In genomic region chr16:88690341-88691128, GRCh38 we compare ENCODE assay signal across 14 cellular contexts. TPM values are rescaled to one million over a fixed set of nuclear protein-coding genes. Genes with fewer than 3 reads are reported as not detected.
DNase-seq lines count a peak whose midpoint lies in the region; ATAC-seq and TF ChIP-seq lines count a peak whose summit lies in the region.
"Had no signal": no experiment of that assay in that cellular context is flagged by ENCODE, and none has a peak within 500 bp of the region (broad histone marks: within the 10 kb centered on the region; RNA-seq: fewer than 3 reads in every experiment).

No MANE protein-coding gene starts in this region.

- H3K4me1 ChIP-seq in CD8-positive, alpha-beta T cell (ENCODE audit: insufficient read depth, low read length) = peaks cover 48% of the 10 kb centered on the region

- peak overlapping the region; percentile 74 for H3K27ac Mint-ChIP-seq in CD8-positive, alpha-beta T cell
- H3K27ac Mint-ChIP-seq in WTC11 = peak overlapping the region; percentile 81; the same call in 1 of the 2 replicates
- H3K27ac Mint-ChIP-seq in naive thymus-derived CD8-positive, alpha-beta T cell = peak overlapping the region in 8 of 10 donors; percentile 31 to 89 (median 73)

- H3K9me3 Mint-ChIP-seq in CD8-positive, alpha-beta T cell = no peaks in the 10 kb centered on the region
- H3K9me3 Mint-ChIP-seq in WTC11 = no peaks in the 10 kb centered on the region
- no peaks in the 10 kb centered on the region for H3K9me3 Mint-ChIP-seq in naive thymus-derived CD8-positive, alpha-beta T cell

- intact Hi-C loops in CD8-positive, alpha-beta T cell (cut with DNase I, micrococcal nuclease) = no loop called here

- peaks cover 41% of the 10 kb centered on the region for H3K4me1 Mint-ChIP-seq in CD8-positive, alpha-beta T cell (ENCODE audit: low read depth)
- peaks cover 6% of the 10 kb centered on the region; the same call in 1 of the 2 replicates for H3K4me1 Mint-ChIP-seq in WTC11
- H3K4me1 Mint-ChIP-seq in naive thymus-derived CD8-positive, alpha-beta T cell = peaks cover 11 to 52% (median 40%) of the 10 kb centered on the region in 4 donors

- no peak for ATAC-seq in CD8-positive, alpha-beta T cell
- ATAC-seq in WTC11 (no peak), GM21737 (IDR thresholded peaks at IDR 0.05; ENCODE audit: unreplicated experiment) (no peak)
- ATAC-seq in naive thymus-derived CD8-positive, alpha-beta T cell = no peak
- ATAC-seq: pancreas had no signal

- DNase-seq in CD8-positive, alpha-beta T cell = no peak
- DNase-seq in WTC11 (ENCODE audit: low spot score) = no peak
- DNase-seq in naive thymus-derived CD8-positive, alpha-beta T cell = no peak
- no peak for DNase-seq in activated gamma-delta T cell (lab: John Stamatoyannopoulos, UW)
- DNase-seq: adrenal gland; caudate nucleus; KBM-7; kidney glomerular epithelial cell; NCI-H1092; stimulated activated CD4-positive, alpha-beta T cell treated with anti-CD3 and anti-CD28 coated beads, Interleukin-4, amount 100 ng/mL, for 24 hours had no signal

- H3K36me3 ChIP-seq in CD8-positive, alpha-beta T cell (ENCODE audit: insufficient read depth, low read length) = no peaks in the 10 kb centered on the region
- H3K36me3 ChIP-seq: adrenal gland, BLaER1, pancreas had no signal

- POLR2A ChIA-PET in CD8-positive, alpha-beta T cell (lab: Charles Lee) = interaction anchor here (1.1 kb wide), 2 partner anchors 9 to 11 kb away, joined by 3 to 4 read pairs; no protein-coding TSS in a partner anchor
- POLR2A ChIA-PET in WTC11 (lab: Charles Lee) = no interaction called here
- POLR2A ChIA-PET in naive thymus-derived CD8-positive, alpha-beta T cell (lab: Charles Lee) = interaction anchor here (0.6 to 6.1 kb wide), 9 partner anchors 8 to 58 kb away, joined by 4 to 96 read pairs (median 6); no protein-coding TSS in a partner anchor

- H3K4me3 ChIP-seq in CD8-positive, alpha-beta T cell (ENCODE audit: low read depth, low read length) = no peak overlapping the region
- H3K4me3 ChIP-seq: adrenal gland, BLaER1, hepatocyte, pancreas had no signal

- H3K9me3 ChIP-seq in CD8-positive, alpha-beta T cell (ENCODE audit: low read length) = no peaks in the 10 kb centered on the region
- H3K9me3 ChIP-seq: adrenal gland, BLaER1, pancreas had no signal

- H3K36me3 Mint-ChIP-seq in CD8-positive, alpha-beta T cell = peaks cover 3% of the 10 kb centered on the region
- no peaks in the 10 kb centered on the region for H3K36me3 Mint-ChIP-seq in WTC11
- H3K36me3 Mint-ChIP-seq in naive thymus-derived CD8-positive, alpha-beta T cell = no peaks in the 10 kb centered on the region

- H3K27me3 Mint-ChIP-seq in CD8-positive, alpha-beta T cell (ENCODE audit: low read depth) = no peaks in the 10 kb centered on the region
- peaks cover 28% of the 10 kb centered on the region for H3K27me3 Mint-ChIP-seq in WTC11 (ENCODE audit: low read depth)
- H3K27me3 Mint-ChIP-seq in naive thymus-derived CD8-positive, alpha-beta T cell = no peaks in the 10 kb centered on the region

- H3K27ac ChIP-seq in CD8-positive, alpha-beta T cell (ENCODE audit: low read depth, low read length) = no peak overlapping the region
- H3K27ac ChIP-seq: adrenal gland, BLaER1, hepatocyte, pancreas had no signal

- no peak for TF ChIP-seq CTCF in CD8-positive, alpha-beta T cell (IDR thresholded peaks at IDR 0.05)
- no peak for TF ChIP-seq CTCF in WTC11 (IDR thresholded peaks at IDR 0.05)

- no peaks in the 10 kb centered on the region for H3K27me3 ChIP-seq in CD8-positive, alpha-beta T cell (ENCODE audit: insufficient read depth, low read length)
- H3K27me3 ChIP-seq: BLaER1, hepatocyte, pancreas had no signal

- H3K4me3 Mint-ChIP-seq in CD8-positive, alpha-beta T cell = no peak overlapping the region
- no peak overlapping the region for H3K4me3 Mint-ChIP-seq in WTC11
- H3K4me3 Mint-ChIP-seq in naive thymus-derived CD8-positive, alpha-beta T cell = peak overlapping the region in 8 of 10 donors; percentile 29 to 69 (median 60)

- CTCF ChIA-PET in CD8-positive, alpha-beta T cell (lab: Charles Lee) = interaction anchor here (6.2 kb wide), 1 partner anchor 12 kb away, joined by 54 read pairs; no protein-coding TSS in a partner anchor
- CTCF ChIA-PET in WTC11 (lab: Charles Lee) = interaction anchor here (0.6 to 0.7 kb wide), 2 partner anchors 47 to 88 kb away, joined by 4 read pairs; no protein-coding TSS in a partner anchor

TF ChIP-seq in WTC11, 78 proteins besides CTCF, POLR2A, EP300 and RAD21:
- TF ChIP-seq MAX (CRISPR knock-in tag; IDR thresholded peaks at IDR 0.05) = no peak
- no peak for TF ChIP-seq GABPB1 (CRISPR knock-in tag; IDR thresholded peaks at IDR 0.05)
- no peak for TF ChIP-seq SMAD4 (CRISPR knock-in tag; IDR thresholded peaks at IDR 0.05)

RNA-seq across cellular contexts. Expression of gene SNAI3, which starts 4.2 kb away (rescaled TPM):
- 1 to 10 TPM; 3.1 to 3.4 TPM for total RNA-seq in CD8-positive, alpha-beta T cell
- total RNA-seq in WTC11 (2021) = 8.0 to 9.4 TPM (median 9.1 TPM) in 3 replicates
- 1 to 10 TPM; 2.3 to 2.5 TPM for total RNA-seq in naive thymus-derived CD8-positive, alpha-beta T cell
- 1 to 10 TPM; 3.3 to 6.1 (median 5.3) TPM for polyA plus RNA-seq in naive thymus-derived CD8-positive, alpha-beta T cell

RNA-seq across cellular contexts. Expression of gene RNF166, which starts 15.7 kb away (rescaled TPM):
- 100 to 1,000 TPM; 371 to 406 TPM for total RNA-seq in CD8-positive, alpha-beta T cell
- total RNA-seq in WTC11 (2021) = 38.5 to 46.2 TPM (median 40.5 TPM) in 3 replicates
- total RNA-seq in naive thymus-derived CD8-positive, alpha-beta T cell = 100 to 1,000 TPM; 209 to 230 TPM
- polyA plus RNA-seq in naive thymus-derived CD8-positive, alpha-beta T cell = 100 to 1,000 TPM in 2 of 3 donors, 10 to 100 TPM in 1; 79.4 to 104 (median 101) TPM

RNA-seq across cellular contexts. Expression of gene CTU2, which starts 15.8 kb away (rescaled TPM):
- total RNA-seq in CD8-positive, alpha-beta T cell = 10 to 100 TPM; 59.5 to 60.4 TPM
- total RNA-seq in WTC11 (2021) = 42.1 to 52.4 TPM (median 43.7 TPM) in 3 replicates
- 10 to 100 TPM; 28.7 to 31.5 TPM for total RNA-seq in naive thymus-derived CD8-positive, alpha-beta T cell
- 10 to 100 TPM; 16.9 to 21.9 (median 19.0) TPM for polyA plus RNA-seq in naive thymus-derived CD8-positive, alpha-beta T cell

RNA-seq across cellular contexts. Expression of gene MVD, which starts 27.6 kb away (rescaled TPM):
- total RNA-seq in CD8-positive, alpha-beta T cell = 100 to 1,000 TPM; 118 to 124 TPM
- 96.9 to 113 TPM (median 109 TPM) in 3 replicates for total RNA-seq in WTC11 (2021)
- total RNA-seq in naive thymus-derived CD8-positive, alpha-beta T cell = 10 to 100 TPM; 40.2 to 42.7 TPM
- polyA plus RNA-seq in naive thymus-derived CD8-positive, alpha-beta T cell = 10 to 100 TPM; 14.4 to 20.4 (median 18.5) TPM

RNA-seq across cellular contexts. Expression of gene CYBA, which starts 39.7 kb away (rescaled TPM):
- 100 to 1,000 TPM; 312 to 320 TPM for total RNA-seq in CD8-positive, alpha-beta T cell
- 169 to 219 TPM (median 207 TPM) in 3 replicates for total RNA-seq in WTC11 (2021)
- 100 to 1,000 TPM; 231 to 235 TPM for total RNA-seq in naive thymus-derived CD8-positive, alpha-beta T cell
- polyA plus RNA-seq in naive thymus-derived CD8-positive, alpha-beta T cell = 100 to 1,000 TPM; 625 to 787 (median 649) TPM

Comparison
In these comparisons a context has a peak if more than half of its experiments do, and no peak if none do; other contexts are left out.
1. H3K4me3 Mint-ChIP-seq: peak in naive thymus-derived CD8-positive, alpha-beta T cell (8 of 10); none in CD8-positive, alpha-beta T cell (single experiment) and WTC11 (single experiment).
2. Peak in every context shown above with its lines, with median percentiles within 50 percentile points of each other: H3K27ac Mint-ChIP-seq.